ENCODE assay signal across 14 cellular contexts in genomic region chr9:2489838-2490314, GRCh38.
DNase-seq lines count a peak whose midpoint lies in the region; ATAC-seq and TF ChIP-seq lines count a peak whose summit lies in the region.
"Had no signal": no experiment of that assay in that cellular context is flagged by ENCODE, and none has a peak within 500 bp of the region (broad histone marks: within the 10 kb centered on the region; RNA-seq: fewer than 3 reads in every experiment).

No MANE protein-coding gene starts in this region.

- H3K4me1 Mint-ChIP-seq in activated T-cell treated with anti-CD3 and anti-CD28 coated beads, Interleukin-2, amount 50 U/mL, for 72 hours (ENCODE audit: low read depth): no peaks in the 10 kb centered on the region
- H3K4me1 Mint-ChIP-seq: naive thymus-derived CD8-positive, alpha-beta T cell had no signal

- no peak overlapping the region for H3K4me3 ChIP-seq in SK-N-SH (ENCODE audit: low read depth in 2 of 2, low read length in 1 of 2)
- H3K4me3 ChIP-seq: esophagus squamous epithelium, PC-9, tibial artery had no signal

- ATAC-seq in HG03175 (IDR thresholded peaks at IDR 0.05; ENCODE audit: unreplicated experiment): no peak
- ATAC-seq in activated T-cell treated with anti-CD3 and anti-CD28 coated beads, Interleukin-2, amount 50 U/mL, for 72 hours (replicated peaks in 1 of 2): no peak
- ATAC-seq: naive thymus-derived CD8-positive, alpha-beta T cell had no signal

- no peaks in the 10 kb centered on the region for H3K9me3 Mint-ChIP-seq in activated T-cell treated with anti-CD3 and anti-CD28 coated beads, Interleukin-2, amount 50 U/mL, for 72 hours

- H3K36me3 Mint-ChIP-seq in activated T-cell treated with anti-CD3 and anti-CD28 coated beads, Interleukin-2, amount 50 U/mL, for 72 hours (ENCODE audit: insufficient read depth in 2 of 2): no peaks in the 10 kb centered on the region
- H3K36me3 Mint-ChIP-seq: naive thymus-derived CD8-positive, alpha-beta T cell had no signal

- H3K9me2 ChIP-seq in SK-N-SH: no peaks in the 10 kb centered on the region

- H3K27me3 Mint-ChIP-seq in activated T-cell treated with anti-CD3 and anti-CD28 coated beads, Interleukin-2, amount 50 U/mL, for 72 hours (ENCODE audit: low read depth): peaks cover 10% of the 10 kb centered on the region

- DNase-seq in GM20000 (ENCODE audit: low spot score): peak; percentile 17
- DNase-seq in SK-N-SH: peak; percentile 73
- DNase-seq in fibroblast of the conjunctiva (ENCODE audit: low read depth): peak; percentile 43
- peak; percentile 23 for DNase-seq in retina
- DNase-seq in activated CD8-positive, alpha-beta memory T cell treated with anti-CD3 and anti-CD28 coated beads, Interleukin-2, amount 50 U/mL, for 48 hours: no peak
- DNase-seq in activated T-cell treated with anti-CD3 and anti-CD28 coated beads, Interleukin-2, amount 50 U/mL, for 72 hours: no peak
- DNase-seq: activated naive CD4-positive, alpha-beta T cell treated with Interleukin-2 at 50 U/mL for 16 hours; esophagus squamous epithelium; islet precursor cell; naive thymus-derived CD8-positive, alpha-beta T cell; NCI-H226; PC-9; tibial artery had no signal

- WGBS in SK-N-SH (ENCODE audit: low lambda C conversion rate): 5% methylated on average over 2 of the region's 2 CpGs

- H3K4me1 ChIP-seq in SK-N-SH (ENCODE audit: control insufficient read depth in 1 of 2, insufficient read depth in 2 of 2, low read depth in 1 of 2, low read length in 1 of 2): peaks cover 3 to 13% of the 10 kb centered on the region in 2 experiments; a peak in 2 of 4 replicates
- H3K4me1 ChIP-seq: tibial artery had no signal

- no peak overlapping the region for H3K27ac Mint-ChIP-seq in activated T-cell treated with anti-CD3 and anti-CD28 coated beads, Interleukin-2, amount 50 U/mL, for 72 hours
- H3K27ac Mint-ChIP-seq: naive thymus-derived CD8-positive, alpha-beta T cell had no signal

- CTCF ChIA-PET in SK-N-SH (lab: Yijun Ruan, JAX): interaction anchor here (0.6 to 1.5 kb wide), 8 partner anchors 9 to 259 kb away, joined by 3 to 4 read pairs (median 3); no protein-coding TSS in a partner anchor

- no peaks in the 10 kb centered on the region for H3K9me3 ChIP-seq in SK-N-SH
- H3K9me3 ChIP-seq: esophagus squamous epithelium, tibial artery had no signal

- TF ChIP-seq EP300 in SK-N-SH (IDR thresholded peaks at IDR 0.05; ENCODE audit: borderline replicate concordance in 1 of 2, low read depth in 1 of 2, low read length in 1 of 2): peak; percentile 20 to 92; a peak in 2 of 4 replicates

- no peaks in the 10 kb centered on the region for H3K27me3 ChIP-seq in SK-N-SH (ENCODE audit: insufficient read depth)
- H3K27me3 ChIP-seq: esophagus squamous epithelium, tibial artery had no signal

- H3K4me2 ChIP-seq in SK-N-SH: no peak overlapping the region
- H3K4me2 ChIP-seq: PC-9 had no signal

- no peak overlapping the region for H3K4me3 Mint-ChIP-seq in activated T-cell treated with anti-CD3 and anti-CD28 coated beads, Interleukin-2, amount 50 U/mL, for 72 hours
- H3K4me3 Mint-ChIP-seq: naive thymus-derived CD8-positive, alpha-beta T cell had no signal

- H3K9ac ChIP-seq in SK-N-SH: no peak overlapping the region

- no peaks in the 10 kb centered on the region for H3K36me3 ChIP-seq in SK-N-SH (replicated peaks in 1 of 2; ENCODE audit: control insufficient read depth in 1 of 2, insufficient read depth in 2 of 2, low read length in 1 of 2)
- H3K36me3 ChIP-seq: esophagus squamous epithelium, tibial artery had no signal

- peak overlapping the region; percentile 37 to 95; a peak in 3 of 4 replicates for H3K27ac ChIP-seq in SK-N-SH (ENCODE audit: low read depth in 2 of 2, low read length in 1 of 2)
- H3K27ac ChIP-seq: esophagus squamous epithelium, PC-9, tibial artery had no signal

- H3F3A ChIP-seq in SK-N-SH (replicated peaks; ENCODE audit: insufficient read depth): no peaks in the 10 kb centered on the region

- no peak for TF ChIP-seq CTCF in GM20000 (IDR thresholded peaks at IDR 0.05; ENCODE audit: extremely low read depth, missing control alignments)
- no peak for TF ChIP-seq CTCF in SK-N-SH (IDR thresholded peaks at IDR 0.05)

- no peaks in the 10 kb centered on the region for H4K20me1 ChIP-seq in SK-N-SH (ENCODE audit: insufficient read depth)

- POLR2A ChIA-PET in SK-N-SH (lab: Yijun Ruan, JAX): interaction anchor here (0.6 to 1.1 kb wide), 5 partner anchors 67 to 1583 kb away, joined by 3 to 8 read pairs (median 3); no protein-coding TSS in a partner anchor

- H3K79me2 ChIP-seq in SK-N-SH (ENCODE audit: insufficient read depth): no peaks in the 10 kb centered on the region

- no peak overlapping the region for H2AFZ ChIP-seq in SK-N-SH (ENCODE audit: low read depth)
- H2AFZ ChIP-seq: PC-9 had no signal

- TF ChIP-seq RAD21 in SK-N-SH (IDR thresholded peaks at IDR 0.05; ENCODE audit: low read length): peak; percentile 36; the same call in 1 of the 2 replicates

TF ChIP-seq in SK-N-SH, 30 proteins besides CTCF, POLR2A, EP300 and RAD21:
- TF ChIP-seq FOXJ3 (CRISPR knock-in tag; IDR thresholded peaks at IDR 0.05) (peak; percentile 60; the same call in 1 of the 2 replicates), CHD2 (IDR thresholded peaks at IDR 0.05; ENCODE audit: low read length, partially characterized antibody) (peak; percentile 72), YY1 (IDR thresholded peaks at IDR 0.05; ENCODE audit: low read depth) (no peak), MXI1 (IDR thresholded peaks at IDR 0.05; ENCODE audit: low read depth, low read length) (peak; percentile 68; the same call in 1 of the 2 replicates), RCOR1 (IDR thresholded peaks at IDR 0.05; ENCODE audit: low read length) (0 out of 2 replicates have a peak, but pooled peaks have one; percentile 66), RFX5 (IDR thresholded peaks at IDR 0.05; ENCODE audit: low read length) (peak; percentile 26; the same call in 1 of the 2 replicates), GATA2 (CRISPR knock-in tag; IDR thresholded peaks at IDR 0.05) (peak; percentile 58), TCF12 (IDR thresholded peaks at IDR 0.05) (peak; percentile 82)
- TF ChIP-seq, protein P1, sequence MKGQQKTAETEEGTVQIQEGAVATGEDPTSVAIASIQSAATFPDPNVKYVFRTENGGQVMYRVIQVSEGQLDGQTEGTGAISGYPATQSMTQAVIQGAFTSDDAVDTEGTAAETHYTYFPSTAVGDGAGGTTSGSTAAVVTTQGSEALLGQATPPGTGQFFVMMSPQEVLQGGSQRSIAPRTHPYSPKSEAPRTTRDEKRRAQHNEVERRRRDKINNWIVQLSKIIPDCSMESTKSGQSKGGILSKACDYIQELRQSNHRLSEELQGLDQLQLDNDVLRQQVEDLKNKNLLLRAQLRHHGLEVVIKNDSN (IDR thresholded peaks at IDR 0.05; ENCODE audit: borderline replicate concordance, low read depth): no peak
- TF ChIP-seq, protein P2, sequence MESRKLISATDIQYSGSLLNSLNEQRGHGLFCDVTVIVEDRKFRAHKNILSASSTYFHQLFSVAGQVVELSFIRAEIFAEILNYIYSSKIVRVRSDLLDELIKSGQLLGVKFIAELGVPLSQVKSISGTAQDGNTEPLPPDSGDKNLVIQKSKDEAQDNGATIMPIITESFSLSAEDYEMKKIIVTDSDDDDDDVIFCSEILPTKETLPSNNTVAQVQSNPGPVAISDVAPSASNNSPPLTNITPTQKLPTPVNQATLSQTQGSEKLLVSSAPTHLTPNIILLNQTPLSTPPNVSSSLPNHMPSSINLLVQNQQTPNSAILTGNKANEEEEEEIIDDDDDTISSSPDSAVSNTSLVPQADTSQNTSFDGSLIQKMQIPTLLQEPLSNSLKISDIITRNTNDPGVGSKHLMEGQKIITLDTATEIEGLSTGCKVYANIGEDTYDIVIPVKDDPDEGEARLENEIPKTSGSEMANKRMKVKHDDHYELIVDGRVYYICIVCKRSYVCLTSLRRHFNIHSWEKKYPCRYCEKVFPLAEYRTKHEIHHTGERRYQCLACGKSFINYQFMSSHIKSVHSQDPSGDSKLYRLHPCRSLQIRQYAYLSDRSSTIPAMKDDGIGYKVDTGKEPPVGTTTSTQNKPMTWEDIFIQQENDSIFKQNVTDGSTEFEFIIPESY (IDR thresholded peaks at IDR 0.05; ENCODE audit: borderline replicate concordance, low read depth): no peak

Comparison
In these comparisons a context has a peak if more than half of its experiments do, and no peak if none do; other contexts are left out.
1. DNase-seq: peak in GM20000 (single experiment), SK-N-SH (single experiment), fibroblast of the conjunctiva (single experiment) and retina (single experiment); none in activated CD8-positive, alpha-beta memory T cell treated with anti-CD3 and anti-CD28 coated beads, Interleukin-2, amount 50 U/mL, for 48 hours (single experiment) and activated T-cell treated with anti-CD3 and anti-CD28 coated beads, Interleukin-2, amount 50 U/mL, for 72 hours (0 of 2).